ENCODE assay signal across 1 cellular context in the genomic region with DNA sequence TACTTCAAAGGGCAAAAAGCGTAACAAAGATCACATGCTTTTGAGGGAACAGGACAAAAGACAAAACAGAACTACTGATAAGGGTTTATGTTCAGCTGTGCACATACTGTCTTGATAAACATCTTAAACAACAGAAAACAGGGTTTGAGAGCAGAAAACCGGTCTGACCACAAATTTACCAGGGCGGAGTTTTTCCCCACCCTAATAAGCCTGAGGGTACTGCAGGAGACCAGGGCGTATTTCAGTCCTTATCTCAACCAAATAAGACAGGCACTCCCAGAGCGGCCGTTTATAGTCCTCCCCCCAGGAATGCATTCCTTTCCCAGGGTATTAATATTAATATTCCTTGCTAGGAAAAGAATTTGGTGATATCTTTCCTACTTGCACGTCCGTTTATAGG.
A peak's percentile ranks its signal among the peaks of the same experiment; 100 is the strongest.
TF ChIP-seq lines count a peak whose summit lies in the region.

No MANE protein-coding gene starts in this region.

TF ChIP-seq in HEK293, 187 proteins besides CTCF, POLR2A, EP300 and RAD21:
- TF ChIP-seq SETDB1 (IDR thresholded peaks at IDR 0.05; ENCODE audit: insufficient read length, low read length): peak; percentile 69
